29 cellular contexts compared by ENCODE assay signal in the genomic region with DNA sequence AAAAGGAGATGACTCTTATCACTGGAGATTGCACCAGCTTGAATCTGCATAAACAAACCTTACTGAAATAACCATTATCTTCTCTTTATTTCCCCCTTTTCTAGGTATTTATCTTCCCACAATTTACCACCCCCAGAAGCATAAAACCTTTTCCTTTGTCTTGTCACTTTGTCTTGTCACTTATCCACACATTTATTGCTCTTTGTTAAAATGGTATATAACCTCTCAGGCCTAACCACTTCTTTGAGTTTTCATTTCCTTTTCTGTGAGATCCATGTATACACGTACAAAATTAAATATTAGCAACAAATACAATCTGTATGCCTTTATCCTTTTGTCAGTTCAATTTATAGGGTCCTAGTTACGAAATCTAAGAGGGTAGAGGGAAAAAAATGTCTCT.
DNase-seq lines count a peak whose midpoint lies in the region; TF ChIP-seq lines count a peak whose summit lies in the region.
"Had no signal": no experiment of that assay in that cellular context is flagged by ENCODE, and none has a peak within 500 bp of the region (broad histone marks: within the 10 kb centered on the region; RNA-seq: fewer than 3 reads in every experiment).

No MANE protein-coding gene starts in this region.

- no peaks in the 10 kb centered on the region for H3K4me1 Mint-ChIP-seq in activated T-helper 2 cell treated with anti-CD3 and anti-CD28 coated beads, Interferon-gamma antibody, Interleukin-2, Interleukin-4, amounts not matched to agents 10 μg/mL and 5 μg/mL and 100 μg/mL, durations not matched to agents 14 hours and 24 hours and 36 hours (ENCODE audit: low read depth)
- H3K4me1 Mint-ChIP-seq: B cell; CD14-positive monocyte; CD4-positive, alpha-beta memory T cell; CD4-positive, CD25-positive, alpha-beta regulatory T cell; CD8-positive, alpha-beta memory T cell had no signal

- H3K36me3 Mint-ChIP-seq in activated T-helper 2 cell treated with anti-CD3 and anti-CD28 coated beads, Interferon-gamma antibody, Interleukin-2, Interleukin-4, amounts not matched to agents 10 μg/mL and 5 μg/mL and 100 μg/mL, durations not matched to agents 14 hours and 24 hours and 36 hours (ENCODE audit: low read depth): no peaks in the 10 kb centered on the region
- H3K36me3 Mint-ChIP-seq: CD14-positive monocyte; CD8-positive, alpha-beta T cell had no signal

- no peak overlapping the region for H3K4me3 Mint-ChIP-seq in activated T-helper 2 cell treated with anti-CD3 and anti-CD28 coated beads, Interferon-gamma antibody, Interleukin-2, Interleukin-4, amounts not matched to agents 10 μg/mL and 5 μg/mL and 100 μg/mL, durations not matched to agents 14 hours and 24 hours and 36 hours (ENCODE audit: low read depth)
- H3K4me3 Mint-ChIP-seq: B cell; CD14-positive monocyte; CD4-positive, alpha-beta memory T cell; CD4-positive, alpha-beta T cell; CD4-positive, CD25-positive, alpha-beta regulatory T cell; CD8-positive, alpha-beta memory T cell; CD8-positive, alpha-beta T cell had no signal

- POLR2A ChIA-PET in HEK293 (lab: Yijun Ruan, JAX): no interaction called here

- no peaks in the 10 kb centered on the region for H3K9me3 ChIP-seq in HEK293 (ENCODE audit: control insufficient read depth, insufficient read depth, low read depth, low read length)
- H3K9me3 ChIP-seq: BE2C had no signal

- H3K27ac Mint-ChIP-seq in activated T-helper 2 cell treated with anti-CD3 and anti-CD28 coated beads, Interferon-gamma antibody, Interleukin-2, Interleukin-4, amounts not matched to agents 10 μg/mL and 5 μg/mL and 100 μg/mL, durations not matched to agents 14 hours and 24 hours and 36 hours: no peak overlapping the region
- H3K27ac Mint-ChIP-seq: B cell; CD14-positive monocyte; CD4-positive, alpha-beta memory T cell; CD4-positive, alpha-beta T cell; CD4-positive, CD25-positive, alpha-beta regulatory T cell; CD8-positive, alpha-beta memory T cell; CD8-positive, alpha-beta T cell had no signal

- TF ChIP-seq CTCF in HEK293 (tag by site-specific recombination; IDR thresholded peaks at IDR 0.05): no peak

- H3K27me3 Mint-ChIP-seq in activated T-helper 2 cell treated with anti-CD3 and anti-CD28 coated beads, Interferon-gamma antibody, Interleukin-2, Interleukin-4, amounts not matched to agents 10 μg/mL and 5 μg/mL and 100 μg/mL, durations not matched to agents 14 hours and 24 hours and 36 hours (ENCODE audit: low read depth): no peaks in the 10 kb centered on the region

- intact Hi-C loops in activated T-helper 2 cell treated with anti-CD3 and anti-CD28 coated beads, Interferon-gamma antibody, Interleukin-2, Interleukin-4, amounts not matched to agents 10 μg/mL and 5 μg/mL and 100 μg/mL, durations not matched to agents 14 hours and 24 hours and 36 hours (cut with micrococcal nuclease): no loop called here

- no peaks in the 10 kb centered on the region for H3K4me1 ChIP-seq in HEK293 (ENCODE audit: control insufficient read depth, insufficient read depth, low read length)
- H3K4me1 ChIP-seq: A549; BE2C; BLaER1; BLaER1 treated with 17β-estradiol and CSF1 and Interleukin-3, amounts not matched to agents 10 nM and 100 nM; Caco-2 had no signal

- H3K36me3 ChIP-seq in HEK293 (ENCODE audit: control insufficient read depth in 2 of 2, insufficient read depth in 1 of 2, low read length in 2 of 2): no peaks in the 10 kb centered on the region
- H3K36me3 ChIP-seq: BE2C; BLaER1; BLaER1 treated with 17β-estradiol and CSF1 and Interleukin-3, amounts not matched to agents 10 nM and 100 nM had no signal

- H3K4me3 ChIP-seq in HEK293 (ENCODE audit: low read depth, low read length): no peak overlapping the region
- H3K4me3 ChIP-seq: A549; BLaER1; BLaER1 treated with 17β-estradiol and CSF1 and Interleukin-3, amounts not matched to agents 10 nM and 100 nM had no signal

- DNase-seq in activated T-helper 2 cell treated with anti-CD3 and anti-CD28 coated beads, Interferon-gamma antibody, Interleukin-2, Interleukin-4, amounts not matched to agents 10 μg/mL and 5 μg/mL and 100 μg/mL, durations not matched to agents 14 hours and 24 hours and 36 hours (ENCODE audit: low spot score): no peak
- DNase-seq: 8988T; ACHN; AML-193; BE2C; C1 segment of cervical spinal cord; Caco-2; Calu3; CD4-positive, alpha-beta memory T cell; CD4-positive, alpha-beta T cell; CD4-positive, CD25-positive, alpha-beta regulatory T cell; CD8-positive, alpha-beta memory T cell; CD8-positive, alpha-beta T cell; COR-L47; DMS 273 treated with DMSO at 0.1 percent for 48 hours; DMS153; DMS53; DMS79; DMS79 treated with DMSO at 0.1 percent for 48 hours; DND-41; EL had no signal

- CTCF ChIA-PET in HEK293 (lab: Yijun Ruan, JAX): no interaction called here

- no peak overlapping the region for H3K27ac ChIP-seq in HEK293 (ENCODE audit: extremely low read depth, low read depth, low read length)
- H3K27ac ChIP-seq: 22Rv1; A549; BLaER1; BLaER1 treated with 17β-estradiol and CSF1 and Interleukin-3, amounts not matched to agents 10 nM and 100 nM; C4-2B had no signal

- H3K9me3 Mint-ChIP-seq in activated T-helper 2 cell treated with anti-CD3 and anti-CD28 coated beads, Interferon-gamma antibody, Interleukin-2, Interleukin-4, amounts not matched to agents 10 μg/mL and 5 μg/mL and 100 μg/mL, durations not matched to agents 14 hours and 24 hours and 36 hours: peaks cover 21% of the 10 kb centered on the region

TF ChIP-seq in HEK293, 187 proteins besides CTCF, POLR2A, EP300 and RAD21:
- TF ChIP-seq ZNF211 (tag by site-specific recombination; IDR thresholded peaks at IDR 0.05; ENCODE audit: low read depth) (peak; percentile 96), KLF16 (tag by site-specific recombination; IDR thresholded peaks at IDR 0.05) (no peak), SETDB1 (IDR thresholded peaks at IDR 0.05; ENCODE audit: insufficient read length, low read length) (peak; percentile 39)
